In the genomic region with DNA sequence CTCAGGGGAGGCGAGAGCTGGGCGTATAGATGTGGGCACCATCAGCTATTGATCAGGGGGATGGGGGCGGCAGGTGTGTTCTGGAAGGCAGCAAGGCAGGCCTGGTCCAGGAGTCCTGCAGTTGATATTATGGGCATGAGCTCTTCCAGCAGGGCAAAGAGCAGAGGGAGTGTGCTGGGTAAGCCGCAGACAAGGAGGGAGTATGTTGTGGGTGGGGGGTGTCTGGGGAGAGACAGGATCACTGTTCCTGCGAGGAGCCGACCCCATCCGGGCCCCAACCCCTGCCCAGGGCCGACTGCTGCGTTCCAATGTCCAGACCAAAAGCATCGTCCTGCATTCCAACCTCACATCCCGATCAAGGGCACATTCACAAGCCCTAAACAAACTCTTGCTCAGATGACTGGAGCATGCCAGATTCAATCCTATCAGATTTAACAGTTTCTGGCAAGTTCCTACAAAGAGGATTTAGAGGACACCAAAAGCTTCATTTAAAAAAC, we compare ENCODE assay signal across 1 cellular context.
A peak's percentile ranks its signal among the peaks of the same experiment; 100 is the strongest.
TF ChIP-seq lines count a peak whose summit lies in the region.

No MANE protein-coding gene starts in this region.

TF ChIP-seq in HepG2, 621 proteins besides CTCF, POLR2A, EP300 and RAD21 (continued from another document and continues in another):
- TF ChIP-seq, protein P1, sequence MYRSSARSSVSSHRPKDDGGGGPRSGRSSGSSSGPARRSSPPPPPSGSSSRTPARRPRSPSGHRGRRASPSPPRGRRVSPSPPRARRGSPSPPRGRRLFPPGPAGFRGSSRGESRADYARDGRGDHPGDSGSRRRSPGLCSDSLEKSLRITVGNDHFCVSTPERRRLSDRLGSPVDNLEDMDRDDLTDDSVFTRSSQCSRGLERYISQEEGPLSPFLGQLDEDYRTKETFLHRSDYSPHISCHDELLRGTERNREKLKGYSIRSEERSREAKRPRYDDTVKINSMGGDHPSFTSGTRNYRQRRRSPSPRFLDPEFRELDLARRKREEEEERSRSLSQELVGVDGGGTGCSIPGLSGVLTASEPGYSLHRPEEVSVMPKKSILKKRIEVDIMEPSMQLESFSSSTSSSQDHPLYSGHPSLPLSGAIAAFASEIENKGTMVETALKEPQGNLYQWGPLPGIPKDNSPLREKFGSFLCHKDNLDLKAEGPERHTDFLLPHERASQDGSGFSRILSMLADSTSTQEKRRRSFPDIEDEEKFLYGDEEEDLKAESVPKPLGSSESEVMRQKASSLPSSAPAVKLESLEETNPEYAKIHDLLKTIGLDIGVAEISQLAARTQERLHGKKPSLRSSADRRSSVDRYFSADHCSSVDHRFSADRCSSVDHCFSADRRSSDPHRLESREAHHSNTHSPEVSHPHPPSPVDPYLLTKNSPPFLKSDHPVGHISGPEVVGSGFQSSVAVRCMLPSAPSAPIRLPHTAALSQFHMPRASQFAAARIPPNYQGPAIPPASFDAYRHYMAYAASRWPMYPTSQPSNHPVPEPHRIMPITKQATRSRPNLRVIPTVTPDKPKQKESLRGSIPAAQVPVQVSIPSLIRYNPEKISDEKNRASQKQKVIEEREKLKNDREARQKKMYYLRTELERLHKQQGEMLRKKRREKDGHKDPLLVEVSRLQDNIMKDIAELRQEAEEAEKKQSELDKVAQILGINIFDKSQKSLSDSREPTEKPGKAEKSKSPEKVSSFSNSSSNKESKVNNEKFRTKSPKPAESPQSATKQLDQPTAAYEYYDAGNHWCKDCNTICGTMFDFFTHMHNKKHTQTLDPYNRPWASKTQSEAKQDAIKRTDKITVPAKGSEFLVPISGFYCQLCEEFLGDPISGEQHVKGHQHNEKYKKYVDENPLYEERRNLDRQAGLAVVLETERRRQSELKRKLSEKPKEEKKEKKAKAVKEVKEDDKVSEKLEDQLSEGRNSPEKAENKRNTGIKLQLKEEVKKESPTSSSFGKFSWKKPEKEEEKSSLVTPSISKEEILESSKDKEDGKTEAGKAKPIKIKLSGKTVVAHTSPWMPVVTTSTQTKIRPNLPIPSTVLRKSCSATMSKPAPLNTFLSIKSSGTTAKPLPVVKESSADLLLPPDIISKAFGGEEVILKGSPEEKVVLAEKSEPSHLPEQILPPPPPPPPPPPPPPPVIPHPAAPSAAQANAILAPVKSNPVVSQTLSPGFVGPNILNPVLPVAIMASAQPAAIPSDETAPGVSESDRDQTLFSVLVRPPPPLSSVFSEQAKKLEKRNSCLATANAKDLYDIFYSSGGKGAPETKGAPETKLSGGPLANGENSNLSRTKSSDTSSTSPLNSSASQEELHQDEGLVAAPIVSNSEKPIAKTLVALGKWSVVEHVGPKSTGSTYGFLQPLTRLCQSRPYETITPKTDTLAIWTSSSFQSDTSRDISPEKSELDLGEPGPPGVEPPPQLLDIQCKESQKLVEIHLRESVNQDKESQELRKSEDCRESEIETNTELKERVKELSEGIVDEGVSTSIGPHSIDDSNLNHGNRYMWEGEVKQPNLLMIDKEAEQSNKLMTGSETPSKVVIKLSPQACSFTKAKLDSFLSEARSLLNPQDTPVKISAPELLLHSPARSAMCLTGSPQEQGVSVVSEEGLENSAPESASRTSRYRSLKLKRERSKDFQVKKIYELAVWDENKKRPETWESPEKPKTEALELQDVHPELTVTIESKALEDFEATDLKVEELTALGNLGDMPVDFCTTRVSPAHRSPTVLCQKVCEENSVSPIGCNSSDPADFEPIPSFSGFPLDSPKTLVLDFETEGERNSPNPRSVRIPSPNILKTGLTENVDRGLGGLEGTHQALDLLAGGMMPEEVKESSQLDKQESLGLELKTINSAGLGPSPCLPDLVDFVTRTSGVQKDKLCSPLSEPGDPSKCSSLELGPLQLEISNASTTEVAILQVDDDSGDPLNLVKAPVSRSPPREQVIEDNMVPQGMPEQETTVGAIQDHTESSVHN (CRISPR knock-in tag; IDR thresholded peaks at IDR 0.05) = 0 out of 2 replicates have a peak, but pooled peaks have one; percentile 5
- TF ChIP-seq MED1 (CRISPR knock-in tag; IDR thresholded peaks at IDR 0.05) (peak; percentile 78), ZNF354B (CRISPR knock-in tag; IDR thresholded peaks at IDR 0.05) (no peak), KAT8 (CRISPR knock-in tag; IDR thresholded peaks at IDR 0.05) (0 out of 2 replicates have a peak, but pooled peaks have one; percentile 22), KLF9 (CRISPR knock-in tag; IDR thresholded peaks at IDR 0.05; ENCODE audit: low read depth) (no peak), SNRNP70 (IDR thresholded peaks at IDR 0.05; ENCODE audit: low read depth, low read length) (no peak), KDM3A (CRISPR knock-in tag; IDR thresholded peaks at IDR 0.05; ENCODE audit: low read depth) (no peak), ELF3 (CRISPR knock-in tag; IDR thresholded peaks at IDR 0.05) (0 out of 2 replicates have a peak, but pooled peaks have one; percentile 28), PLRG1 (conservative IDR thresholded peaks at IDR 0.05) (no peak), ZNF12 (CRISPR knock-in tag; IDR thresholded peaks at IDR 0.05) (no peak), CENPT (CRISPR knock-in tag; IDR thresholded peaks at IDR 0.05; ENCODE audit: low read depth) (no peak), SOX5 (CRISPR knock-in tag; IDR thresholded peaks at IDR 0.05; ENCODE audit: borderline replicate concordance) (peak; percentile 62; the same call in 1 of the 2 replicates)
- TF ChIP-seq, protein P2, sequence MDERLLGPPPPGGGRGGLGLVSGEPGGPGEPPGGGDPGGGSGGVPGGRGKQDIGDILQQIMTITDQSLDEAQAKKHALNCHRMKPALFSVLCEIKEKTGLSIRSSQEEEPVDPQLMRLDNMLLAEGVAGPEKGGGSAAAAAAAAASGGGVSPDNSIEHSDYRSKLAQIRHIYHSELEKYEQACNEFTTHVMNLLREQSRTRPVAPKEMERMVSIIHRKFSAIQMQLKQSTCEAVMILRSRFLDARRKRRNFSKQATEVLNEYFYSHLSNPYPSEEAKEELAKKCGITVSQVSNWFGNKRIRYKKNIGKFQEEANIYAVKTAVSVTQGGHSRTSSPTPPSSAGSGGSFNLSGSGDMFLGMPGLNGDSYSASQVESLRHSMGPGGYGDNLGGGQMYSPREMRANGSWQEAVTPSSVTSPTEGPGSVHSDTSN (CRISPR knock-in tag; IDR thresholded peaks at IDR 0.05) = no peak
- TF ChIP-seq, protein P3, sequence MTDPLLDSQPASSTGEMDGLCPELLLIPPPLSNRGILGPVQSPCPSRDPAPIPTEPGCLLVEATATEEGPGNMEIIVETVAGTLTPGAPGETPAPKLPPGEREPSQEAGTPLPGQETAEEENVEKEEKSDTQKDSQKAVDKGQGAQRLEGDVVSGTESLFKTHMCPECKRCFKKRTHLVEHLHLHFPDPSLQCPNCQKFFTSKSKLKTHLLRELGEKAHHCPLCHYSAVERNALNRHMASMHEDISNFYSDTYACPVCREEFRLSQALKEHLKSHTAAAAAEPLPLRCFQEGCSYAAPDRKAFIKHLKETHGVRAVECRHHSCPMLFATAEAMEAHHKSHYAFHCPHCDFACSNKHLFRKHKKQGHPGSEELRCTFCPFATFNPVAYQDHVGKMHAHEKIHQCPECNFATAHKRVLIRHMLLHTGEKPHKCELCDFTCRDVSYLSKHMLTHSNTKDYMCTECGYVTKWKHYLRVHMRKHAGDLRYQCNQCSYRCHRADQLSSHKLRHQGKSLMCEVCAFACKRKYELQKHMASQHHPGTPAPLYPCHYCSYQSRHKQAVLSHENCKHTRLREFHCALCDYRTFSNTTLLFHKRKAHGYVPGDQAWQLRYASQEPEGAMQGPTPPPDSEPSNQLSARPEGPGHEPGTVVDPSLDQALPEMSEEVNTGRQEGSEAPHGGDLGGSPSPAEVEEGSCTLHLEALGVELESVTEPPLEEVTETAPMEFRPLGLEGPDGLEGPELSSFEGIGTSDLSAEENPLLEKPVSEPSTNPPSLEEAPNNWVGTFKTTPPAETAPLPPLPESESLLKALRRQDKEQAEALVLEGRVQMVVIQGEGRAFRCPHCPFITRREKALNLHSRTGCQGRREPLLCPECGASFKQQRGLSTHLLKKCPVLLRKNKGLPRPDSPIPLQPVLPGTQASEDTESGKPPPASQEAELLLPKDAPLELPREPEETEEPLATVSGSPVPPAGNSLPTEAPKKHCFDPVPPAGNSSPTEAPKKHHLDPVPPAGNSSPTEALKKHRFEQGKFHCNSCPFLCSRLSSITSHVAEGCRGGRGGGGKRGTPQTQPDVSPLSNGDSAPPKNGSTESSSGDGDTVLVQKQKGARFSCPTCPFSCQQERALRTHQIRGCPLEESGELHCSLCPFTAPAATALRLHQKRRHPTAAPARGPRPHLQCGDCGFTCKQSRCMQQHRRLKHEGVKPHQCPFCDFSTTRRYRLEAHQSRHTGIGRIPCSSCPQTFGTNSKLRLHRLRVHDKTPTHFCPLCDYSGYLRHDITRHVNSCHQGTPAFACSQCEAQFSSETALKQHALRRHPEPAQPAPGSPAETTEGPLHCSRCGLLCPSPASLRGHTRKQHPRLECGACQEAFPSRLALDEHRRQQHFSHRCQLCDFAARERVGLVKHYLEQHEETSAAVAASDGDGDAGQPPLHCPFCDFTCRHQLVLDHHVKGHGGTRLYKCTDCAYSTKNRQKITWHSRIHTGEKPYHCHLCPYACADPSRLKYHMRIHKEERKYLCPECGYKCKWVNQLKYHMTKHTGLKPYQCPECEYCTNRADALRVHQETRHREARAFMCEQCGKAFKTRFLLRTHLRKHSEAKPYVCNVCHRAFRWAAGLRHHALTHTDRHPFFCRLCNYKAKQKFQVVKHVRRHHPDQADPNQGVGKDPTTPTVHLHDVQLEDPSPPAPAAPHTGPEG (CRISPR knock-in tag; IDR thresholded peaks at IDR 0.05) = no peak
- TF ChIP-seq, protein P4, sequence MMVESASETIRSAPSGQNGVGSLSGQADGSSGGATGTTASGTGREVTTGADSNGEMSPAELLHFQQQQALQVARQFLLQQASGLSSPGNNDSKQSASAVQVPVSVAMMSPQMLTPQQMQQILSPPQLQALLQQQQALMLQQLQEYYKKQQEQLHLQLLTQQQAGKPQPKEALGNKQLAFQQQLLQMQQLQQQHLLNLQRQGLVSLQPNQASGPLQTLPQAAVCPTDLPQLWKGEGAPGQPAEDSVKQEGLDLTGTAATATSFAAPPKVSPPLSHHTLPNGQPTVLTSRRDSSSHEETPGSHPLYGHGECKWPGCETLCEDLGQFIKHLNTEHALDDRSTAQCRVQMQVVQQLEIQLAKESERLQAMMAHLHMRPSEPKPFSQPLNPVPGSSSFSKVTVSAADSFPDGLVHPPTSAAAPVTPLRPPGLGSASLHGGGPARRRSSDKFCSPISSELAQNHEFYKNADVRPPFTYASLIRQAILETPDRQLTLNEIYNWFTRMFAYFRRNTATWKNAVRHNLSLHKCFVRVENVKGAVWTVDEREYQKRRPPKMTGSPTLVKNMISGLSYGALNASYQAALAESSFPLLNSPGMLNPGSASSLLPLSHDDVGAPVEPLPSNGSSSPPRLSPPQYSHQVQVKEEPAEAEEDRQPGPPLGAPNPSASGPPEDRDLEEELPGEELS (CRISPR knock-in tag; IDR thresholded peaks at IDR 0.05) = peak; percentile 68
- TF ChIP-seq, protein P5, sequence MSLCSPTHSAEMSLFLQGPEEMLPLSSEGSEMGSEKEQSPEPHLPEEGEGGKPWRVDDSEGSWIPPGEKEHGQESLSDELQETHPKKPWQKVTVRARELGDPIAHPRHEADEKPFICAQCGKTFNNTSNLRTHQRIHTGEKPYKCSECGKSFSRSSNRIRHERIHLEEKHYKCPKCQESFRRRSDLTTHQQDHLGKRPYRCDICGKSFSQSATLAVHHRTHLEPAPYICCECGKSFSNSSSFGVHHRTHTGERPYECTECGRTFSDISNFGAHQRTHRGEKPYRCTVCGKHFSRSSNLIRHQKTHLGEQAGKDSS (CRISPR knock-in tag; IDR thresholded peaks at IDR 0.05; ENCODE audit: borderline replicate concordance, low read depth) = no peak
- TF ChIP-seq, protein P6, sequence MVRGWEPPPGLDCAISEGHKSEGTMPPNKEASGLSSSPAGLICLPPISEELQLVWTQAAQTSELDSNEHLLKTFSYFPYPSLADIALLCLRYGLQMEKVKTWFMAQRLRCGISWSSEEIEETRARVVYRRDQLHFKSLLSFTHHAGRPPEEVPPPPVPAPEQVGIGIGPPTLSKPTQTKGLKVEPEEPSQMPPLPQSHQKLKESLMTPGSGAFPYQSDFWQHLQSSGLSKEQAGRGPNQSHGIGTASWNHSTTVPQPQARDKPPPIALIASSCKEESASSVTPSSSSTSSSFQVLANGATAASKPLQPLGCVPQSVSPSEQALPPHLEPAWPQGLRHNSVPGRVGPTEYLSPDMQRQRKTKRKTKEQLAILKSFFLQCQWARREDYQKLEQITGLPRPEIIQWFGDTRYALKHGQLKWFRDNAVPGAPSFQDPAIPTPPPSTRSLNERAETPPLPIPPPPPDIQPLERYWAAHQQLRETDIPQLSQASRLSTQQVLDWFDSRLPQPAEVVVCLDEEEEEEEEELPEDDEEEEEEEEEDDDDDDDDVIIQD (CRISPR knock-in tag; IDR thresholded peaks at IDR 0.05; ENCODE audit: low read depth) = 0 out of 2 replicates have a peak, but pooled peaks have one; percentile 46
- TF ChIP-seq, protein P7, sequence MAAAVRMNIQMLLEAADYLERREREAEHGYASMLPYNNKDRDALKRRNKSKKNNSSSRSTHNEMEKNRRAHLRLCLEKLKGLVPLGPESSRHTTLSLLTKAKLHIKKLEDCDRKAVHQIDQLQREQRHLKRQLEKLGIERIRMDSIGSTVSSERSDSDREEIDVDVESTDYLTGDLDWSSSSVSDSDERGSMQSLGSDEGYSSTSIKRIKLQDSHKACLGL (CRISPR knock-in tag; IDR thresholded peaks at IDR 0.05) = no peak
- TF ChIP-seq, protein P8, sequence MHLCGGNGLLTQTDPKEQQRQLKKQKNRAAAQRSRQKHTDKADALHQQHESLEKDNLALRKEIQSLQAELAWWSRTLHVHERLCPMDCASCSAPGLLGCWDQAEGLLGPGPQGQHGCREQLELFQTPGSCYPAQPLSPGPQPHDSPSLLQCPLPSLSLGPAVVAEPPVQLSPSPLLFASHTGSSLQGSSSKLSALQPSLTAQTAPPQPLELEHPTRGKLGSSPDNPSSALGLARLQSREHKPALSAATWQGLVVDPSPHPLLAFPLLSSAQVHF (CRISPR knock-in tag; IDR thresholded peaks at IDR 0.05) = no peak
- TF ChIP-seq, protein P9, sequence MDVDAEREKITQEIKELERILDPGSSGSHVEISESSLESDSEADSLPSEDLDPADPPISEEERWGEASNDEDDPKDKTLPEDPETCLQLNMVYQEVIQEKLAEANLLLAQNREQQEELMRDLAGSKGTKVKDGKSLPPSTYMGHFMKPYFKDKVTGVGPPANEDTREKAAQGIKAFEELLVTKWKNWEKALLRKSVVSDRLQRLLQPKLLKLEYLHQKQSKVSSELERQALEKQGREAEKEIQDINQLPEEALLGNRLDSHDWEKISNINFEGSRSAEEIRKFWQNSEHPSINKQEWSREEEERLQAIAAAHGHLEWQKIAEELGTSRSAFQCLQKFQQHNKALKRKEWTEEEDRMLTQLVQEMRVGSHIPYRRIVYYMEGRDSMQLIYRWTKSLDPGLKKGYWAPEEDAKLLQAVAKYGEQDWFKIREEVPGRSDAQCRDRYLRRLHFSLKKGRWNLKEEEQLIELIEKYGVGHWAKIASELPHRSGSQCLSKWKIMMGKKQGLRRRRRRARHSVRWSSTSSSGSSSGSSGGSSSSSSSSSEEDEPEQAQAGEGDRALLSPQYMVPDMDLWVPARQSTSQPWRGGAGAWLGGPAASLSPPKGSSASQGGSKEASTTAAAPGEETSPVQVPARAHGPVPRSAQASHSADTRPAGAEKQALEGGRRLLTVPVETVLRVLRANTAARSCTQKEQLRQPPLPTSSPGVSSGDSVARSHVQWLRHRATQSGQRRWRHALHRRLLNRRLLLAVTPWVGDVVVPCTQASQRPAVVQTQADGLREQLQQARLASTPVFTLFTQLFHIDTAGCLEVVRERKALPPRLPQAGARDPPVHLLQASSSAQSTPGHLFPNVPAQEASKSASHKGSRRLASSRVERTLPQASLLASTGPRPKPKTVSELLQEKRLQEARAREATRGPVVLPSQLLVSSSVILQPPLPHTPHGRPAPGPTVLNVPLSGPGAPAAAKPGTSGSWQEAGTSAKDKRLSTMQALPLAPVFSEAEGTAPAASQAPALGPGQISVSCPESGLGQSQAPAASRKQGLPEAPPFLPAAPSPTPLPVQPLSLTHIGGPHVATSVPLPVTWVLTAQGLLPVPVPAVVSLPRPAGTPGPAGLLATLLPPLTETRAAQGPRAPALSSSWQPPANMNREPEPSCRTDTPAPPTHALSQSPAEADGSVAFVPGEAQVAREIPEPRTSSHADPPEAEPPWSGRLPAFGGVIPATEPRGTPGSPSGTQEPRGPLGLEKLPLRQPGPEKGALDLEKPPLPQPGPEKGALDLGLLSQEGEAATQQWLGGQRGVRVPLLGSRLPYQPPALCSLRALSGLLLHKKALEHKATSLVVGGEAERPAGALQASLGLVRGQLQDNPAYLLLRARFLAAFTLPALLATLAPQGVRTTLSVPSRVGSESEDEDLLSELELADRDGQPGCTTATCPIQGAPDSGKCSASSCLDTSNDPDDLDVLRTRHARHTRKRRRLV (CRISPR knock-in tag; IDR thresholded peaks at IDR 0.05) = no peak
